In the genomic region with DNA sequence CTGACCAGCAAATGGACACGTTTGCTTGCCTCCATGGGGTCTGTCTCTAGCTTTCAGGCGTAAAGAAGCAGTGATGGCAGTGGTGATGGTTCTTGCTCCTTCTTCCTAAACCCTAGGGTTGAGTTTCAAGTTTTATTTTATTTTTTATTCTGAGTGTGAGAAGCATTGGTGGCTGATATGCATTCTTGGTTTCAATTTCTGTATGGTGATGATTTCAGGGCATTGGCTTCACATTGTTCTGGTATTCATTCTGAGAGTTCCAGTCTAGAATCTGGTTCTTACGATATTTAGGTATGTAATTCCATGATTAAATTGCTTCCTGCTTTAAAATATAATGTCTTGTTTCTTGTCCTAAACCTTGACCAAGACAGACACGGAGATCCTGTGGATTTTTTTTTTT, we compare ENCODE assay signal across 1 cellular context.
TF ChIP-seq lines count a peak whose summit lies in the region.

No MANE protein-coding gene starts in this region.

TF ChIP-seq in GM12878, 131 proteins besides CTCF, POLR2A, EP300 and RAD21 (continued from another document):
- TF ChIP-seq, protein P1, sequence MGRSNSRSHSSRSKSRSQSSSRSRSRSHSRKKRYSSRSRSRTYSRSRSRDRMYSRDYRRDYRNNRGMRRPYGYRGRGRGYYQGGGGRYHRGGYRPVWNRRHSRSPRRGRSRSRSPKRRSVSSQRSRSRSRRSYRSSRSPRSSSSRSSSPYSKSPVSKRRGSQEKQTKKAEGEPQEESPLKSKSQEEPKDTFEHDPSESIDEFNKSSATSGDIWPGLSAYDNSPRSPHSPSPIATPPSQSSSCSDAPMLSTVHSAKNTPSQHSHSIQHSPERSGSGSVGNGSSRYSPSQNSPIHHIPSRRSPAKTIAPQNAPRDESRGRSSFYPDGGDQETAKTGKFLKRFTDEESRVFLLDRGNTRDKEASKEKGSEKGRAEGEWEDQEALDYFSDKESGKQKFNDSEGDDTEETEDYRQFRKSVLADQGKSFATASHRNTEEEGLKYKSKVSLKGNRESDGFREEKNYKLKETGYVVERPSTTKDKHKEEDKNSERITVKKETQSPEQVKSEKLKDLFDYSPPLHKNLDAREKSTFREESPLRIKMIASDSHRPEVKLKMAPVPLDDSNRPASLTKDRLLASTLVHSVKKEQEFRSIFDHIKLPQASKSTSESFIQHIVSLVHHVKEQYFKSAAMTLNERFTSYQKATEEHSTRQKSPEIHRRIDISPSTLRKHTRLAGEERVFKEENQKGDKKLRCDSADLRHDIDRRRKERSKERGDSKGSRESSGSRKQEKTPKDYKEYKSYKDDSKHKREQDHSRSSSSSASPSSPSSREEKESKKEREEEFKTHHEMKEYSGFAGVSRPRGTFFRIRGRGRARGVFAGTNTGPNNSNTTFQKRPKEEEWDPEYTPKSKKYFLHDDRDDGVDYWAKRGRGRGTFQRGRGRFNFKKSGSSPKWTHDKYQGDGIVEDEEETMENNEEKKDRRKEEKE (IDR thresholded peaks at IDR 0.05): no peak
- TF ChIP-seq, protein P2, sequence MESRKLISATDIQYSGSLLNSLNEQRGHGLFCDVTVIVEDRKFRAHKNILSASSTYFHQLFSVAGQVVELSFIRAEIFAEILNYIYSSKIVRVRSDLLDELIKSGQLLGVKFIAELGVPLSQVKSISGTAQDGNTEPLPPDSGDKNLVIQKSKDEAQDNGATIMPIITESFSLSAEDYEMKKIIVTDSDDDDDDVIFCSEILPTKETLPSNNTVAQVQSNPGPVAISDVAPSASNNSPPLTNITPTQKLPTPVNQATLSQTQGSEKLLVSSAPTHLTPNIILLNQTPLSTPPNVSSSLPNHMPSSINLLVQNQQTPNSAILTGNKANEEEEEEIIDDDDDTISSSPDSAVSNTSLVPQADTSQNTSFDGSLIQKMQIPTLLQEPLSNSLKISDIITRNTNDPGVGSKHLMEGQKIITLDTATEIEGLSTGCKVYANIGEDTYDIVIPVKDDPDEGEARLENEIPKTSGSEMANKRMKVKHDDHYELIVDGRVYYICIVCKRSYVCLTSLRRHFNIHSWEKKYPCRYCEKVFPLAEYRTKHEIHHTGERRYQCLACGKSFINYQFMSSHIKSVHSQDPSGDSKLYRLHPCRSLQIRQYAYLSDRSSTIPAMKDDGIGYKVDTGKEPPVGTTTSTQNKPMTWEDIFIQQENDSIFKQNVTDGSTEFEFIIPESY (IDR thresholded peaks at IDR 0.05): no peak
- no peak for TF ChIP-seq FOXM1 (IDR thresholded peaks at IDR 0.05; ENCODE audit: low read depth, low read length)
- no peak for TF ChIP-seq NR2C1 (IDR thresholded peaks at IDR 0.05)
- no peak for TF ChIP-seq LARP7 (IDR thresholded peaks at IDR 0.05)
- no peak for TF ChIP-seq TARDBP (IDR thresholded peaks at IDR 0.05; ENCODE audit: borderline replicate concordance)
- TF ChIP-seq TCF7 (IDR thresholded peaks at IDR 0.05; ENCODE audit: borderline replicate concordance): no peak
- TF ChIP-seq, protein P3, sequence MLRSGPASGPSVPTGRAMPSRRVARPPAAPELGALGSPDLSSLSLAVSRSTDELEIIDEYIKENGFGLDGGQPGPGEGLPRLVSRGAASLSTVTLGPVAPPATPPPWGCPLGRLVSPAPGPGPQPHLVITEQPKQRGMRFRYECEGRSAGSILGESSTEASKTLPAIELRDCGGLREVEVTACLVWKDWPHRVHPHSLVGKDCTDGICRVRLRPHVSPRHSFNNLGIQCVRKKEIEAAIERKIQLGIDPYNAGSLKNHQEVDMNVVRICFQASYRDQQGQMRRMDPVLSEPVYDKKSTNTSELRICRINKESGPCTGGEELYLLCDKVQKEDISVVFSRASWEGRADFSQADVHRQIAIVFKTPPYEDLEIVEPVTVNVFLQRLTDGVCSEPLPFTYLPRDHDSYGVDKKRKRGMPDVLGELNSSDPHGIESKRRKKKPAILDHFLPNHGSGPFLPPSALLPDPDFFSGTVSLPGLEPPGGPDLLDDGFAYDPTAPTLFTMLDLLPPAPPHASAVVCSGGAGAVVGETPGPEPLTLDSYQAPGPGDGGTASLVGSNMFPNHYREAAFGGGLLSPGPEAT (IDR thresholded peaks at IDR 0.05; ENCODE audit: low read depth): no peak
TF ChIP-seq in GM12878: peak in this region for 0.
